Comparison of ENCODE assay signal across 8 cellular contexts in the genomic region with DNA sequence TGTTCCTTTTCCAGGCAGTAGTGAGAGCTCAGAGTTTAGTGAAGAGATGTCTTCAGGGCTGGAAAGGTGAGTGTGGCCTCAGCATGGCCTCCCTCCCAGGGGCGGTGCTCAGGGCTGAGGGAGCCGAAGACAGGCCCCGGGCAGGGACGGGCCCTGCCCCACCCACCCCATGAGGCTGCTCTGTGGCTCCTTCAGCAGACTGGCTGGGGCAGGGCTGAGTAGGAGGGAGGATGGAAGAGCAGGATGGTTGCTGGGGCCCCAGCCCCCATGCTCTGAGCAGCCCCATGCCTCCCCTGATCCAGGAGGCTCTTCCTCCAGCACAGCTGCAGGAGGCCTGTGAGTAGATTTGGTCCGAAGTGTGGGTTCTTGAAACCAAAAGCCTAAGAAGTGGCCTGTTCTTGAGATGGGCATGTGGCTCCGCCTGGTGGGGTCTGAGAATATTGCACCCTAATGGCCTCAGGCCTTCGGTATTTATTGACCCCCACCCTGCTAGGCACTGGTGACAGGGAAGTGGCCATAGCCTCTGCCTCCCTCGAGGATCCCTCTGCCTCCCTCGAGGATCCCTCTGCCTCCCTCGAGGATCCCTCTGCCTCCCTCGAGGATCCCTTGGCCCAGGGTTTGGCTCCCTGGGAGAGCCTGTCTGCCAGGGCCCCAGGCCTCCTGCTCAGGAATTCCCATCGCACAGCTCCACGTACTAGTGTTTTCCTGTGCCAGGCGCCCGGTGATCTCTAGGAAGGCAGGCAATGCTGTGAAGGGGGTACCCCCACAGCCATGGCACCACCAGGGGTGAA.
DNase-seq lines count a peak whose midpoint lies in the region; ATAC-seq and TF ChIP-seq lines count a peak whose summit lies in the region.

No MANE protein-coding gene starts in this region.

- no peaks in the 10 kb centered on the region for H3K36me3 Mint-ChIP-seq in activated T-helper 17 cell treated with anti-CD3 and anti-CD28 coated beads, Interleukin-2, amount 50 U/mL, for 72 hours (ENCODE audit: low read depth)

- no peak overlapping the region for H3K4me3 Mint-ChIP-seq in activated T-helper 17 cell treated with anti-CD3 and anti-CD28 coated beads, Interleukin-2, amount 50 U/mL, for 72 hours

- CTCF ChIA-PET in RWPE1 (lab: Yijun Ruan, JAX), result interaction anchor here (0.6 to 7.6 kb wide), 21 partner anchors 12 to 310 kb away, joined by 3 to 104 read pairs (median 3); no protein-coding TSS in a partner anchor

- H3K27me3 ChIP-seq in foreskin keratinocyte, result peaks cover 3% of the 10 kb centered on the region

- no peak for TF ChIP-seq POLR2A in GM18505 (IDR thresholded peaks at IDR 0.05; ENCODE audit: borderline replicate concordance, extremely low read depth, insufficient read depth, insufficient read length)

- H3K27me3 Mint-ChIP-seq in activated T-helper 17 cell treated with anti-CD3 and anti-CD28 coated beads, Interleukin-2, amount 50 U/mL, for 72 hours, result no peaks in the 10 kb centered on the region

- H3K27ac ChIP-seq in RWPE1 (peak overlapping the region; percentile 14; the same call in 1 of the 2 replicates), foreskin keratinocyte (no peak overlapping the region), substantia nigra (ENCODE audit: low read depth, low read length, poor library complexity, severe bottlenecking) (peak overlapping the region; percentile 17)

- peak; percentile 78 for ATAC-seq in activated T-helper 17 cell treated with anti-CD3 and anti-CD28 coated beads, Interleukin-2, amount 50 U/mL, for 72 hours (replicated peaks)
- ATAC-seq in foreskin keratinocyte (peak; percentile 33), omental fat pad (ENCODE audit: low FRiP score) (peak; percentile 52), GM18505 (IDR thresholded peaks at IDR 0.05; ENCODE audit: unreplicated experiment) (no peak)

- POLR2A ChIA-PET in RWPE1 (lab: Yijun Ruan, JAX; ENCODE audit: low non-redundant PET), result no interaction called here

- TF ChIP-seq CTCF in RWPE1 (conservative IDR thresholded peaks at IDR 0.05; ENCODE audit: low read depth), result peak; percentile 99
- peak; percentile 97 for TF ChIP-seq CTCF in foreskin keratinocyte (conservative IDR thresholded peaks at IDR 0.05)
- TF ChIP-seq CTCF in omental fat pad (IDR thresholded peaks at IDR 0.05), result peak in 2 of 3 donors; percentile 88 to 98

- H3K4me1 Mint-ChIP-seq in activated T-helper 17 cell treated with anti-CD3 and anti-CD28 coated beads, Interleukin-2, amount 50 U/mL, for 72 hours, result no peaks in the 10 kb centered on the region

- DNase-seq in ELF-1 (ENCODE audit: low read depth, low spot score) (peak; percentile 95), HUDEP-2 (lab: John Stamatoyannopoulos, UW; ENCODE audit: unreplicated experiment in 76 of 76) (peak in 53 of 76 experiments; percentile 4 to 69 (median 36)), RWPE1 (ENCODE audit: low spot score) (peak; percentile 85), foreskin keratinocyte (peak; percentile 29 to 59), omental fat pad (ENCODE audit: low spot score) (peak; percentile 84), substantia nigra (lab: John Stamatoyannopoulos, UW) (peak in 43 of 49 donors; percentile 12 to 84 (median 60))

- no peaks in the 10 kb centered on the region for H3K9me3 Mint-ChIP-seq in activated T-helper 17 cell treated with anti-CD3 and anti-CD28 coated beads, Interleukin-2, amount 50 U/mL, for 72 hours

- peak overlapping the region; percentile 30 for H3K27ac Mint-ChIP-seq in activated T-helper 17 cell treated with anti-CD3 and anti-CD28 coated beads, Interleukin-2, amount 50 U/mL, for 72 hours

- H3K4me1 ChIP-seq in foreskin keratinocyte, result no peaks in the 10 kb centered on the region

Comparison
In these comparisons a context has a peak if more than half of its experiments do, and no peak if none do; other contexts are left out.
1. DNase-seq: peak in every context shown above with its lines; median percentile 95 in ELF-1; 85 in RWPE1; 84 in omental fat pad; 60 in substantia nigra; 44 in foreskin keratinocyte; 36 in HUDEP-2.